In the genomic region with DNA sequence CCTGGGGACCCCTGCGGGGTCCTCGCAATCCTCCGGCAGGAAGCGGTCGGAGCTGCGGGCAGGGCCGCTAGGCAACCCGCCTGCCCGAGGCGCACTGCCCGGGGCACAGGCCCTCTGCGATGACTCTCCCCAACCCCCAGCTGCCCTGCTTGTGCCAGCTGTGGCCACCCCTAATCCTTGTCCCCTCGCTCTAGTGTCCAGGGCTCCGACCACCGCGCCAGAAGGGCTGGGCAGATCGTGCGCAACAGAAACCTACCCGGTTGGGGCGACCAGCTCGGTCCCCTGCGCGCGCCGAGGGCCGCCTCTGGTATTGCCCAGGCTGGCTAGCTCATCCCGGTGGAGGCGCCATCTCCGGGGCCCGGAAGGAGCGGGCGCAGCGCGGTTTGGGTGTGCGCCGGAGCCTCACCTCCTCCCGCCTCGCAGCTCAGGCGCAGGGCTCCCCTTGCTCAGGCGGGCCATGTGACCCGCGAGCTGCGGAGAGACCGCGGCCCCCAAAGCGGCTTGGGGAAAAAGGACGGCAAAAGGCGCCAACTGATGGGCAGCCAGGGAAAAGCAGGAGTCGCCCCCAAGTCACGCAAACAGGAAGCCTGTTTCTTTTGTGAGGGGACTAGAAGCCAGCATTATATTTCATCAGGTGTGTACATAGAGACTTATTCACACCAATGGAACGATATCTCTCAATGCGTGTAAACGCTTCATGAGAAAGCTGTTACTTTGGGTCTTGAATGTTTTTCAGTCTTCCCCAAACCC, we compare ENCODE assay signal across 8 cellular contexts. TPM values are rescaled to one million over a fixed set of nuclear protein-coding genes. Genes with fewer than 3 reads are reported as not detected.
DNase-seq lines count a peak whose midpoint lies in the region; ATAC-seq, FAIRE-seq and TF ChIP-seq lines count a peak whose summit lies in the region.

No MANE protein-coding gene starts in this region.

- H3K4me3 ChIP-seq in AG10803 (ENCODE audit: low read length) (peak overlapping the region; percentile 83), SJSA1 (peak overlapping the region; percentile 60), lower lobe of right lung (peak overlapping the region; percentile 63)

- ATAC-seq in lower lobe of right lung = peak; percentile 85 to 92

- no peaks in the 10 kb centered on the region for H3K9me3 ChIP-seq in SJSA1 (replicated peaks)
- no peaks in the 10 kb centered on the region for H3K9me3 ChIP-seq in lower lobe of right lung

- H3K27me3 ChIP-seq in SJSA1 (replicated peaks) (no peaks in the 10 kb centered on the region), lower lobe of right lung (ENCODE audit: low read depth) (peaks cover 15% of the 10 kb centered on the region)

- TF ChIP-seq CTCF in AG10803 (conservative IDR thresholded peaks at IDR 0.05; ENCODE audit: low read length) = peak; percentile 38
- TF ChIP-seq CTCF in lower lobe of right lung (IDR thresholded peaks at IDR 0.05) = no peak

- intact Hi-C loops in lower lobe of right lung (cut with DNase I) = no loop called here

- FAIRE-seq in RCC 7860 (lab: Jason Lieb, UNC) = no peak

- H3K27ac ChIP-seq in SJSA1 = peak overlapping the region; percentile 63
- peak overlapping the region; percentile 86 for H3K27ac ChIP-seq in lower lobe of right lung
- peak overlapping the region; percentile 87 for H3K27ac ChIP-seq in temporal lobe (ENCODE audit: low read depth, low read length)

- DNase-seq in AG10803 (ENCODE audit: low read depth) = peak; percentile 63
- DNase-seq in HUDEP-2 (lab: John Stamatoyannopoulos, UW; ENCODE audit: unreplicated experiment in 76 of 76) = peak in 71 of 76 experiments; percentile 10 to 80 (median 63)
- DNase-seq in SJSA1 (ENCODE audit: low read depth in 1 of 2, low spot score in 2 of 2) = peak; percentile 65 to 79
- peak; percentile 55 for DNase-seq in epidermal melanocyte (ENCODE audit: insufficient read length, low spot score)
- DNase-seq in lower lobe of right lung = peak; percentile 60
- no peak for DNase-seq in NCI-H187 treated with DMSO at 0.1 percent for 48 hours (lab: John Stamatoyannopoulos, UW)
- DNase-seq in RCC 7860 (ENCODE audit: low spot score) = no peak

- H3K36me3 ChIP-seq in SJSA1 (peaks cover 8% of the 10 kb centered on the region; the same call in 1 of the 2 replicates), lower lobe of right lung (no peaks in the 10 kb centered on the region)

- H3K4me1 ChIP-seq in SJSA1 (replicated peaks) = peaks cover 19% of the 10 kb centered on the region
- H3K4me1 ChIP-seq in lower lobe of right lung = peaks cover 7% of the 10 kb centered on the region

RNA-seq across cellular contexts. Expression of gene RNF20, which starts 46.8 kb away (rescaled TPM):
- total RNA-seq in SJSA1 (2014; rRNA removed; shearing (Covaris generic)) = 31.7 and 37.1 TPM in 2 replicates
- total RNA-seq in lower lobe of right lung (50.7 TPM), temporal lobe (28.8 TPM)

RNA-seq across cellular contexts. Expression of gene ALDOB, which starts 51.3 kb away (rescaled TPM):
- not detected in 2 replicates for total RNA-seq in SJSA1 (2014; rRNA removed; shearing (Covaris generic))
- 0.38 TPM for total RNA-seq in lower lobe of right lung
- total RNA-seq in temporal lobe = not detected

Comparison
In these comparisons a context has a peak if more than half of its experiments do, and no peak if none do; other contexts are left out.
1. DNase-seq: peak in AG10803 (single experiment), HUDEP-2 (71 of 76), SJSA1 (2 of 2), epidermal melanocyte (single experiment) and lower lobe of right lung (single experiment); none in NCI-H187 treated with DMSO at 0.1 percent for 48 hours (single experiment) and RCC 7860 (single experiment).
2. Peak in every context shown above with its lines, with median percentiles within 50 percentile points of each other: H3K4me3 ChIP-seq and H3K27ac ChIP-seq.